ENCODE assay signal across 1 cellular context in the genomic region with DNA sequence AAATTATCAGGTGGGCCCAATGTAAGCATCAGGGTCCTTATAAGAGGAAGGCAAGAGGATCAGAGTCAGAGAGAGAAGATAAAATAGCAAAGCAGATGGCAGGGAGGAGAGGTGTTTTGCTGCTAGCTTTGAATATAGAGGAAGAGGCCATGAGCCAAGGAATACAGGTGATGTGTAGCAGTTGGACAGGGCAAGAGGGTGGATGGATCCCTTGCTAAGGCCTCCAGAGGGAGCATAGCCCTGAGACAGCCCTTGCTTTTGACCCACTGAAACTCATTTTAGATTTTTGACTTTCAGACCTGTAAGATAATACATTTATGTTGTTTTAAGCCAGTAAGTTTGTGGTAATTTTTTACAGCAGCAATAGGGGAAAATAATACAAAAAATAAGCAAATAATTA.
TF ChIP-seq lines count a peak whose summit lies in the region.

No MANE protein-coding gene starts in this region.

TF ChIP-seq in K562, 482 proteins besides CTCF, POLR2A, EP300 and RAD21 (continued from another document):
- TF ChIP-seq, protein P1, sequence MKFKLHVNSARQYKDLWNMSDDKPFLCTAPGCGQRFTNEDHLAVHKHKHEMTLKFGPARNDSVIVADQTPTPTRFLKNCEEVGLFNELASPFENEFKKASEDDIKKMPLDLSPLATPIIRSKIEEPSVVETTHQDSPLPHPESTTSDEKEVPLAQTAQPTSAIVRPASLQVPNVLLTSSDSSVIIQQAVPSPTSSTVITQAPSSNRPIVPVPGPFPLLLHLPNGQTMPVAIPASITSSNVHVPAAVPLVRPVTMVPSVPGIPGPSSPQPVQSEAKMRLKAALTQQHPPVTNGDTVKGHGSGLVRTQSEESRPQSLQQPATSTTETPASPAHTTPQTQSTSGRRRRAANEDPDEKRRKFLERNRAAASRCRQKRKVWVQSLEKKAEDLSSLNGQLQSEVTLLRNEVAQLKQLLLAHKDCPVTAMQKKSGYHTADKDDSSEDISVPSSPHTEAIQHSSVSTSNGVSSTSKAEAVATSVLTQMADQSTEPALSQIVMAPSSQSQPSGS (CRISPR knock-in tag; IDR thresholded peaks at IDR 0.05), result no peak
- no peak for TF ChIP-seq NR1H2 (CRISPR knock-in tag; IDR thresholded peaks at IDR 0.05)
- TF ChIP-seq SLC30A9 (CRISPR knock-in tag; IDR thresholded peaks at IDR 0.05), result no peak
- TF ChIP-seq MCM2 (IDR thresholded peaks at IDR 0.05; ENCODE audit: low read depth), result no peak
- TF ChIP-seq PTTG1 (tag; IDR thresholded peaks at IDR 0.05; ENCODE audit: low read depth), result no peak
- no peak for TF ChIP-seq SMC3 (conservative IDR thresholded peaks at IDR 0.05; ENCODE audit: insufficient read depth, low read depth, low read length)
- TF ChIP-seq KDM5B (IDR thresholded peaks at IDR 0.05; ENCODE audit: insufficient replicate concordance, low read depth, low read length), result no peak
- TF ChIP-seq ZBTB17 (CRISPR knock-in tag; IDR thresholded peaks at IDR 0.05), result no peak
- no peak for TF ChIP-seq SMARCA4 (IDR thresholded peaks at IDR 0.05)
- TF ChIP-seq, protein P2, sequence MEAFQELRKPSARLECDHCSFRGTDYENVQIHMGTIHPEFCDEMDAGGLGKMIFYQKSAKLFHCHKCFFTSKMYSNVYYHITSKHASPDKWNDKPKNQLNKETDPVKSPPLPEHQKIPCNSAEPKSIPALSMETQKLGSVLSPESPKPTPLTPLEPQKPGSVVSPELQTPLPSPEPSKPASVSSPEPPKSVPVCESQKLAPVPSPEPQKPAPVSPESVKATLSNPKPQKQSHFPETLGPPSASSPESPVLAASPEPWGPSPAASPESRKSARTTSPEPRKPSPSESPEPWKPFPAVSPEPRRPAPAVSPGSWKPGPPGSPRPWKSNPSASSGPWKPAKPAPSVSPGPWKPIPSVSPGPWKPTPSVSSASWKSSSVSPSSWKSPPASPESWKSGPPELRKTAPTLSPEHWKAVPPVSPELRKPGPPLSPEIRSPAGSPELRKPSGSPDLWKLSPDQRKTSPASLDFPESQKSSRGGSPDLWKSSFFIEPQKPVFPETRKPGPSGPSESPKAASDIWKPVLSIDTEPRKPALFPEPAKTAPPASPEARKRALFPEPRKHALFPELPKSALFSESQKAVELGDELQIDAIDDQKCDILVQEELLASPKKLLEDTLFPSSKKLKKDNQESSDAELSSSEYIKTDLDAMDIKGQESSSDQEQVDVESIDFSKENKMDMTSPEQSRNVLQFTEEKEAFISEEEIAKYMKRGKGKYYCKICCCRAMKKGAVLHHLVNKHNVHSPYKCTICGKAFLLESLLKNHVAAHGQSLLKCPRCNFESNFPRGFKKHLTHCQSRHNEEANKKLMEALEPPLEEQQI (IDR thresholded peaks at IDR 0.05), result no peak
- TF ChIP-seq GABPA (tag; conservative IDR thresholded peaks at IDR 0.05; ENCODE audit: low read depth), result no peak
